Comparison of ENCODE assay signal across 10 cellular contexts in genomic region chr19:55112781-55113569, GRCh38. TPM values are rescaled to one million over a fixed set of nuclear protein-coding genes. Genes with fewer than 3 reads are reported as not detected.
DNase-seq lines count a peak whose midpoint lies in the region; ATAC-seq and TF ChIP-seq lines count a peak whose summit lies in the region.
"Had no signal": no experiment of that assay in that cellular context is flagged by ENCODE, and none has a peak within 500 bp of the region (broad histone marks: within the 10 kb centered on the region; RNA-seq: fewer than 3 reads in every experiment).

No MANE protein-coding gene starts in this region.

- no peaks in the 10 kb centered on the region for H3K9me3 Mint-ChIP-seq in activated naive CD4-positive, alpha-beta T cell treated with anti-CD3 and anti-CD28 coated beads, Interleukin-2, amount 10 ng/mL, durations not matched to agents 7 days and 5 days
- H3K9me3 Mint-ChIP-seq in activated naive CD4-positive, alpha-beta T cell treated with anti-CD3 and anti-CD28 coated beads for 36 hours = no peaks in the 10 kb centered on the region

- intact Hi-C loops in activated naive CD4-positive, alpha-beta T cell treated with anti-CD3 and anti-CD28 coated beads for 36 hours (cut with micrococcal nuclease) = no loop called here
- intact Hi-C loops in upper lobe of right lung (cut with DNase I) = no loop called here

- no peak overlapping the region for H3K4me3 ChIP-seq in mucosa of stomach (ENCODE audit: low read length)
- no peak overlapping the region for H3K4me3 ChIP-seq in upper lobe of right lung

- H3K36me3 Mint-ChIP-seq in activated naive CD4-positive, alpha-beta T cell treated with anti-CD3 and anti-CD28 coated beads, Interleukin-2, amount 10 ng/mL, durations not matched to agents 7 days and 5 days = peaks cover 31% of the 10 kb centered on the region
- H3K36me3 Mint-ChIP-seq in activated naive CD4-positive, alpha-beta T cell treated with anti-CD3 and anti-CD28 coated beads for 36 hours (ENCODE audit: low read depth) = peaks cover 7% of the 10 kb centered on the region

- TF ChIP-seq CTCF in upper lobe of right lung (IDR thresholded peaks at IDR 0.05) = no peak

- no peak for DNase-seq in activated naive CD4-positive, alpha-beta T cell treated with anti-CD3 and anti-CD28 coated beads, Interleukin-2, amount 10 ng/mL, durations not matched to agents 7 days and 5 days
- no peak for DNase-seq in activated naive CD4-positive, alpha-beta T cell treated with anti-CD3 and anti-CD28 coated beads for 36 hours
- DNase-seq in ecto neural progenitor cell (ENCODE audit: low spot score) (peak; percentile 49), upper lobe of right lung (peak; percentile 60), hypothalamus (lab: John Stamatoyannopoulos, UW) (no peak)
- no peak for DNase-seq in stimulated activated CD4-positive, alpha-beta T cell treated with anti-CD3 and anti-CD28 coated beads, Interleukin-4, amount 100 ng/mL, for 1 hour
- DNase-seq: activated gamma-delta T cell, NCI-H2029 treated with DMSO at 0.1 percent for 48 hours had no signal

- CTCF ChIA-PET in activated naive CD4-positive, alpha-beta T cell treated with anti-CD3 and anti-CD28 coated beads, Interleukin-2, amount 10 ng/mL, durations not matched to agents 7 days and 5 days (lab: Charles Lee) = interaction anchor here (0.6 to 1.0 kb wide), 2 partner anchors 25 to 55 kb away, joined by 3 read pairs; no protein-coding TSS in a partner anchor
- CTCF ChIA-PET in activated naive CD4-positive, alpha-beta T cell treated with anti-CD3 and anti-CD28 coated beads for 36 hours (lab: Charles Lee) = no interaction called here

- H3K27ac Mint-ChIP-seq in activated naive CD4-positive, alpha-beta T cell treated with anti-CD3 and anti-CD28 coated beads, Interleukin-2, amount 10 ng/mL, durations not matched to agents 7 days and 5 days = peak overlapping the region; percentile 37
- no peak overlapping the region for H3K27ac Mint-ChIP-seq in activated naive CD4-positive, alpha-beta T cell treated with anti-CD3 and anti-CD28 coated beads for 36 hours

- H3K27ac ChIP-seq in upper lobe of right lung = peak overlapping the region; percentile 80

- H3K9ac ChIP-seq in mucosa of stomach (ENCODE audit: low read length) = peak overlapping the region; percentile 33

- no peak overlapping the region for H3K4me3 Mint-ChIP-seq in activated naive CD4-positive, alpha-beta T cell treated with anti-CD3 and anti-CD28 coated beads, Interleukin-2, amount 10 ng/mL, durations not matched to agents 7 days and 5 days
- no peak overlapping the region for H3K4me3 Mint-ChIP-seq in activated naive CD4-positive, alpha-beta T cell treated with anti-CD3 and anti-CD28 coated beads for 36 hours

- H3K27me3 Mint-ChIP-seq in activated naive CD4-positive, alpha-beta T cell treated with anti-CD3 and anti-CD28 coated beads, Interleukin-2, amount 10 ng/mL, durations not matched to agents 7 days and 5 days = peaks cover 5% of the 10 kb centered on the region
- H3K27me3 Mint-ChIP-seq in activated naive CD4-positive, alpha-beta T cell treated with anti-CD3 and anti-CD28 coated beads for 36 hours (ENCODE audit: low read depth) = no peaks in the 10 kb centered on the region

- no peaks in the 10 kb centered on the region for H3K9me3 ChIP-seq in mucosa of stomach (ENCODE audit: control insufficient read depth, low read length)
- H3K9me3 ChIP-seq in upper lobe of right lung = no peaks in the 10 kb centered on the region

- H3K27me3 ChIP-seq in mucosa of stomach (ENCODE audit: control insufficient read depth, insufficient read depth, low read length) = no peaks in the 10 kb centered on the region
- H3K27me3 ChIP-seq in upper lobe of right lung = no peaks in the 10 kb centered on the region

- peaks cover 30% of the 10 kb centered on the region for H3K4me1 Mint-ChIP-seq in activated naive CD4-positive, alpha-beta T cell treated with anti-CD3 and anti-CD28 coated beads, Interleukin-2, amount 10 ng/mL, durations not matched to agents 7 days and 5 days
- H3K4me1 Mint-ChIP-seq in activated naive CD4-positive, alpha-beta T cell treated with anti-CD3 and anti-CD28 coated beads for 36 hours (ENCODE audit: low read depth) = peaks cover 17% of the 10 kb centered on the region

- ATAC-seq in upper lobe of right lung (no peak), HG02981 (IDR thresholded peaks at IDR 0.05; ENCODE audit: unreplicated experiment) (no peak)

- peaks cover 37% of the 10 kb centered on the region for H3K4me1 ChIP-seq in mucosa of stomach (ENCODE audit: control insufficient read depth, insufficient read depth, low read length)
- peaks cover 20% of the 10 kb centered on the region for H3K4me1 ChIP-seq in upper lobe of right lung

- H3K36me3 ChIP-seq in mucosa of stomach (ENCODE audit: control insufficient read depth, insufficient read depth, low read length) (no peaks in the 10 kb centered on the region), upper lobe of right lung (peaks cover 10% of the 10 kb centered on the region)

RNA-seq across cellular contexts. Expression of gene PPP1R12C, which starts 4.5 kb away (rescaled TPM):
- 10 to 100 TPM; 41.2 to 42.1 TPM for total RNA-seq in activated naive CD4-positive, alpha-beta T cell treated with anti-CD3 and anti-CD28 coated beads for 36 hours
- total RNA-seq in upper lobe of right lung = 120 TPM

RNA-seq across cellular contexts. Expression of gene TNNT1, which starts 36.0 kb away (rescaled TPM):
- total RNA-seq in activated naive CD4-positive, alpha-beta T cell treated with anti-CD3 and anti-CD28 coated beads for 36 hours = not detected
- 1.2 TPM for total RNA-seq in upper lobe of right lung

RNA-seq across cellular contexts. Expression of gene EPS8L1, which starts 37.3 kb away (rescaled TPM):
- under 1 TPM; 0.88 to 0.89 TPM for total RNA-seq in activated naive CD4-positive, alpha-beta T cell treated with anti-CD3 and anti-CD28 coated beads for 36 hours
- 35.6 TPM for total RNA-seq in upper lobe of right lung

RNA-seq across cellular contexts. Expression of gene TNNI3, which starts 44.6 kb away (rescaled TPM):
- total RNA-seq in activated naive CD4-positive, alpha-beta T cell treated with anti-CD3 and anti-CD28 coated beads for 36 hours = not detected
- total RNA-seq in upper lobe of right lung = not detected

RNA-seq across cellular contexts. Expression of gene RDH13, which starts 50.0 kb away (rescaled TPM):
- 1 to 10 TPM; 8.7 to 8.9 TPM for total RNA-seq in activated naive CD4-positive, alpha-beta T cell treated with anti-CD3 and anti-CD28 coated beads for 36 hours
- 30.0 TPM for total RNA-seq in upper lobe of right lung

Comparison
In these comparisons a context has a peak if more than half of its experiments do, and no peak if none do; other contexts are left out.
1. DNase-seq: peak in ecto neural progenitor cell (single experiment) and upper lobe of right lung (single experiment); none in activated naive CD4-positive, alpha-beta T cell treated with anti-CD3 and anti-CD28 coated beads, Interleukin-2, amount 10 ng/mL, durations not matched to agents 7 days and 5 days (single experiment), activated naive CD4-positive, alpha-beta T cell treated with anti-CD3 and anti-CD28 coated beads for 36 hours (single experiment), hypothalamus (0 of 51) and stimulated activated CD4-positive, alpha-beta T cell treated with anti-CD3 and anti-CD28 coated beads, Interleukin-4, amount 100 ng/mL, for 1 hour (single experiment).
2. RNA of gene EPS8L1, which starts 37.3 kb away (total RNA-seq): 35.6 TPM in upper lobe of right lung (single experiment); 0.88 to 0.89 TPM in activated naive CD4-positive, alpha-beta T cell treated with anti-CD3 and anti-CD28 coated beads for 36 hours; every median in the first group is over 10 times any median in the second.